Comparison of ENCODE assay signal across 7 cellular contexts in genomic region chr6:85405175-85405852, GRCh38. TPM values are rescaled to one million over a fixed set of nuclear protein-coding genes. Genes with fewer than 3 reads are reported as not detected.
DNase-seq lines count a peak whose midpoint lies in the region; ATAC-seq, FAIRE-seq and TF ChIP-seq lines count a peak whose summit lies in the region.

No MANE protein-coding gene starts in this region.

- peaks cover 74% of the 10 kb centered on the region for H3K4me1 Mint-ChIP-seq in chondrocyte (ENCODE audit: low read depth)

- H3K9me3 Mint-ChIP-seq in chondrocyte (ENCODE audit: low read depth), result no peaks in the 10 kb centered on the region

- no peaks in the 10 kb centered on the region for H3K27me3 Mint-ChIP-seq in chondrocyte (ENCODE audit: low read depth)

- 9 to 35% (median 22%) methylated on average over 3 of the region's 3 CpGs for WGBS in small intestine, 3 donors

- H3K27ac Mint-ChIP-seq in chondrocyte (ENCODE audit: unreplicated experiment), result peak overlapping the region; percentile 96

- peak overlapping the region; percentile 87 to 90 for H3K27ac ChIP-seq in small intestine (ENCODE audit: low read depth in 1 of 2, low read length in 1 of 2)

- H3K4me1 ChIP-seq in small intestine (ENCODE audit: control insufficient read depth in 2 of 2, insufficient read depth in 1 of 2, low read depth in 1 of 2, low read length in 1 of 2), result peaks cover 12 to 28% of the 10 kb centered on the region in 2 donors

- H3K36me3 Mint-ChIP-seq in chondrocyte (ENCODE audit: low read depth), result no peaks in the 10 kb centered on the region

- FAIRE-seq in GM19239 (lab: Jason Lieb, UNC) (peak; percentile 48), small intestine (lab: Jason Lieb, UNC) (no peak)

- DNase-seq in GM19239 (ENCODE audit: insufficient read length, low spot score), result peak; percentile 9
- no peak for DNase-seq in chondrocyte (ENCODE audit: low spot score)
- DNase-seq in small intestine, result peak; percentile 84
- DNase-seq in NCI-H510A (lab: John Stamatoyannopoulos, UW), result no peak
- no peak for DNase-seq in left ventricle myocardium superior
- no peak for DNase-seq in DMS79 treated with DMSO at 0.1 percent for 48 hours (lab: John Stamatoyannopoulos, UW)

- H3K27me3 ChIP-seq in small intestine (ENCODE audit: control insufficient read depth in 2 of 2, insufficient read depth in 2 of 2, low read length in 2 of 2), result no peaks in the 10 kb centered on the region

- H3K4me3 ChIP-seq in small intestine (ENCODE audit: low read depth in 1 of 2, low read length in 2 of 2), result no peak overlapping the region

- H3K9me3 ChIP-seq in small intestine (ENCODE audit: control insufficient read depth, low read depth), result no peaks in the 10 kb centered on the region

- peak overlapping the region; percentile 29 for H3K4me3 Mint-ChIP-seq in chondrocyte (ENCODE audit: unreplicated experiment)

- peak; percentile 69 for ATAC-seq in HG03342 (IDR thresholded peaks at IDR 0.05; ENCODE audit: unreplicated experiment)
- no peak for ATAC-seq in left ventricle myocardium superior

- H3K36me3 ChIP-seq in small intestine (ENCODE audit: control insufficient read depth in 2 of 2, insufficient read depth in 2 of 2, low read length in 2 of 2), result no peaks in the 10 kb centered on the region

- TF ChIP-seq CTCF in chondrocyte (IDR thresholded peaks at IDR 0.05), result no peak

- intact Hi-C loops in left ventricle myocardium superior (cut with micrococcal nuclease), result no loop called here

RNA-seq across cellular contexts. Expression of gene NT5E, which starts 44.6 kb away (rescaled TPM):
- 43.1 to 49.0 TPM (median 48.7 TPM) in 3 replicates for total RNA-seq in chondrocyte
- polyA plus RNA-seq in small intestine, result 10 to 100 TPM in 2 of 3 donors, 1 to 10 TPM in 1; 5.8 to 24.9 (median 11.8) TPM
- 6.0 TPM for total RNA-seq in left ventricle myocardium superior

Comparison
In these comparisons a context has a peak if more than half of its experiments do, and no peak if none do; other contexts are left out.
1. DNase-seq: peak in GM19239 (single experiment) and small intestine (single experiment); none in chondrocyte (single experiment), NCI-H510A (single experiment), left ventricle myocardium superior (single experiment) and DMS79 treated with DMSO at 0.1 percent for 48 hours (single experiment).